Comparison of ENCODE assay signal across 17 cellular contexts in genomic region chr16:50322333-50322732, GRCh38. TPM values are rescaled to one million over a fixed set of nuclear protein-coding genes. Genes with fewer than 3 reads are reported as not detected.
DNase-seq lines count a peak whose midpoint lies in the region; ATAC-seq, FAIRE-seq and TF ChIP-seq lines count a peak whose summit lies in the region.
"Had no signal": no experiment of that assay in that cellular context is flagged by ENCODE, and none has a peak within 500 bp of the region (broad histone marks: within the 10 kb centered on the region; RNA-seq: fewer than 3 reads in every experiment).

No MANE protein-coding gene starts in this region.

- DNase-seq in K562 (ENCODE audit: extremely low read depth in 1 of 4, low spot score in 3 of 4), result no peak
- DNase-seq in natural killer cell, result no peak
- no peak for DNase-seq in NCI-H1436 (lab: John Stamatoyannopoulos, UW)
- DNase-seq: C1 segment of cervical spinal cord; Caco-2; CD8-positive, alpha-beta T cell; DMS153; DND-41; GM23248; H7; HCEC 1CT had no signal

- no peak for TF ChIP-seq POLR2A in K562 (conservative IDR thresholded peaks at IDR 0.05)

- H3K27me3 Mint-ChIP-seq in natural killer cell (ENCODE audit: low read depth in 2 of 2), result no peaks in the 10 kb centered on the region

- BruUV-seq in K562 (replicated peaks; lab: Mats Ljungman, UMichigan), result no TSS peak

- H3K27me3 ChIP-seq in K562 (ENCODE audit: control insufficient read depth in 2 of 2, insufficient read depth in 2 of 2, low read length in 2 of 2), result no peaks in the 10 kb centered on the region

- H3K36me3 Mint-ChIP-seq in natural killer cell, result peaks cover 17% of the 10 kb centered on the region

- H3K4me2 ChIP-seq in K562 (ENCODE audit: insufficient read depth, low read length), result no peak overlapping the region

- TF ChIP-seq RAD21 in K562 (CRISPR knock-in tag; conservative IDR thresholded peaks at IDR 0.05 in 1 of 2, IDR thresholded peaks at IDR 0.05 in 1 of 2), result no peak

- no peak overlapping the region for H2AFZ ChIP-seq in K562 (ENCODE audit: low read depth, low read length)
- H2AFZ ChIP-seq: GM23248 had no signal

- H3K27ac Mint-ChIP-seq in natural killer cell, result peak overlapping the region; percentile 8 to 92

- intact Hi-C loops in K562 (cut with micrococcal nuclease), result loop anchor here (5.0 kb wide), 1 partner anchor 75 kb away; no protein-coding TSS in a partner anchor
- intact Hi-C loops in natural killer cell (cut with micrococcal nuclease), result loop anchor here (10.0 kb wide), 1 partner anchor 182 kb away; no protein-coding TSS in a partner anchor

- H3K9ac ChIP-seq in K562 (ENCODE audit: insufficient read depth in 1 of 2, low read depth in 2 of 2, low read length in 2 of 2), result no peak overlapping the region
- H3K9ac ChIP-seq: GM23248 had no signal

- CTCF ChIA-PET in HEK293 (lab: Yijun Ruan, JAX) (interaction anchor here (0.6 to 1.7 kb wide), 4 partner anchors 12 to 141 kb away, joined by 3 to 5 read pairs (median 4); no protein-coding TSS in a partner anchor), K562 (lab: Yijun Ruan, JAX; ENCODE audit: low intra/inter-chr PET ratio) (interaction anchor here (1.1 kb wide), 1 partner anchor 46 kb away, joined by 3 read pairs; no protein-coding TSS in a partner anchor)

- ATAC-seq in K562 (no peak), natural killer cell (no peak), GM18502 (IDR thresholded peaks at IDR 0.05; ENCODE audit: poor library complexity, unreplicated experiment) (no peak), GM18909 (IDR thresholded peaks at IDR 0.05; ENCODE audit: poor library complexity, unreplicated experiment) (no peak)
- ATAC-seq: CD8-positive, alpha-beta T cell had no signal

- FAIRE-seq in K562 (lab: Jason Lieb, UNC), result no peak
- FAIRE-seq: G401.6, GM18507, H1 had no signal

- peaks cover 28 to 32% of the 10 kb centered on the region in 2 donors for H3K4me1 Mint-ChIP-seq in natural killer cell

- no peaks in the 10 kb centered on the region for H3K4me1 ChIP-seq in HEK293 (ENCODE audit: control insufficient read depth, insufficient read depth, low read length)
- H3K4me1 ChIP-seq in K562 (replicated peaks in 1 of 2; ENCODE audit: control insufficient read depth in 2 of 2, insufficient read depth in 2 of 2, low read length in 2 of 2), result peaks cover 0 to 15% of the 10 kb centered on the region in 2 experiments; a peak in 2 of 5 replicates

- in situ Hi-C loops in K562 (cut with MboI), result no loop called here

- no peaks in the 10 kb centered on the region for H3K9me1 ChIP-seq in K562 (ENCODE audit: control insufficient read depth, insufficient read depth, low read length)

- TF ChIP-seq CTCF in HEK293 (tag by site-specific recombination; IDR thresholded peaks at IDR 0.05) (no peak), K562 (IDR thresholded peaks at IDR 0.05 in 2 of 3, conservative IDR thresholded peaks at IDR 0.05 in 1 of 3; ENCODE audit: insufficient read depth in 2 of 3, low read depth in 1 of 3, low read length in 3 of 3) (no peak), natural killer cell (IDR thresholded peaks at IDR 0.05) (no peak)

- POLR2A ChIA-PET in HEK293 (lab: Yijun Ruan, JAX), result no interaction called here
- POLR2A ChIA-PET in K562 (lab: Yijun Ruan, JAX), result no interaction called here

- H3K27ac ChIP-seq in HEK293 (ENCODE audit: extremely low read depth, low read depth, low read length), result no peak overlapping the region
- H3K27ac ChIP-seq in K562 (ENCODE audit: extremely low read depth, low read depth, low read length), result no peak overlapping the region

- H3K36me3 ChIP-seq in HEK293 (ENCODE audit: control insufficient read depth in 2 of 2, insufficient read depth in 1 of 2, low read length in 2 of 2) (peaks cover 10 to 98% of the 10 kb centered on the region in 2 experiments), K562 (ENCODE audit: control insufficient read depth, insufficient read depth, low read length) (peaks cover 95% of the 10 kb centered on the region)

- no peaks in the 10 kb centered on the region for H3K9me3 Mint-ChIP-seq in natural killer cell
- H3K9me3 Mint-ChIP-seq: CD8-positive, alpha-beta T cell had no signal

- 38% methylated on average over 1 of the region's 1 CpG for WGBS in K562 (ENCODE audit: insufficient coverage, low coverage, missing lambda C conversion rate)

- H3K79me2 ChIP-seq in K562 (ENCODE audit: control insufficient read depth, insufficient read depth, low read length), result no peaks in the 10 kb centered on the region

- H3K4me3 Mint-ChIP-seq in natural killer cell, result no peak overlapping the region
- H3K4me3 Mint-ChIP-seq: CD8-positive, alpha-beta T cell had no signal

- no peak for TF ChIP-seq EP300 in K562 (IDR thresholded peaks at IDR 0.05; ENCODE audit: low read length)

- 0 out of 2 replicates have a peak, but pooled peaks cover 6% of the 10 kb centered on the region for H4K20me1 ChIP-seq in K562 (replicated peaks; ENCODE audit: control insufficient read depth, insufficient read depth, low read length)

- H3K4me3 ChIP-seq in HEK293 (ENCODE audit: low read depth, low read length) (no peak overlapping the region), K562 (no peak overlapping the region)
- H3K4me3 ChIP-seq: GM23248 had no signal

- H3K9me3 ChIP-seq in HEK293 (ENCODE audit: control insufficient read depth, insufficient read depth, low read depth, low read length) (no peaks in the 10 kb centered on the region), K562 (replicated peaks; ENCODE audit: control insufficient read depth, insufficient read depth, low read depth, low read length) (no peaks in the 10 kb centered on the region)
- H3K9me3 ChIP-seq: Caco-2 had no signal

TF ChIP-seq in HEK293, 187 proteins besides CTCF, POLR2A, EP300 and RAD21 (continues in another document):
- TF ChIP-seq, protein P1, sequence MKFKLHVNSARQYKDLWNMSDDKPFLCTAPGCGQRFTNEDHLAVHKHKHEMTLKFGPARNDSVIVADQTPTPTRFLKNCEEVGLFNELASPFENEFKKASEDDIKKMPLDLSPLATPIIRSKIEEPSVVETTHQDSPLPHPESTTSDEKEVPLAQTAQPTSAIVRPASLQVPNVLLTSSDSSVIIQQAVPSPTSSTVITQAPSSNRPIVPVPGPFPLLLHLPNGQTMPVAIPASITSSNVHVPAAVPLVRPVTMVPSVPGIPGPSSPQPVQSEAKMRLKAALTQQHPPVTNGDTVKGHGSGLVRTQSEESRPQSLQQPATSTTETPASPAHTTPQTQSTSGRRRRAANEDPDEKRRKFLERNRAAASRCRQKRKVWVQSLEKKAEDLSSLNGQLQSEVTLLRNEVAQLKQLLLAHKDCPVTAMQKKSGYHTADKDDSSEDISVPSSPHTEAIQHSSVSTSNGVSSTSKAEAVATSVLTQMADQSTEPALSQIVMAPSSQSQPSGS (tag by site-specific recombination; IDR thresholded peaks at IDR 0.05; ENCODE audit: low read depth), result peak; percentile 58; the same call in 1 of the 2 replicates

TF ChIP-seq in K562, 482 proteins besides CTCF, POLR2A, EP300 and RAD21 (continues in another document):
- TF ChIP-seq ATF3 (IDR thresholded peaks at IDR 0.05), result peak; percentile 70
- no peak for TF ChIP-seq ATF3 (CRISPR knock-in tag; conservative IDR thresholded peaks at IDR 0.05)
- no peak for TF ChIP-seq GATAD2A (IDR thresholded peaks at IDR 0.05)

RNA-seq across cellular contexts. Expression of gene BRD7, which starts 46.5 kb away (rescaled TPM):
- total RNA-seq in K562 (2011; cell fraction: chromatin; rRNA removed; ENCODE audit: low replicate concordance), result 29.1 and 47.8 TPM in 2 replicates
- total RNA-seq in K562 (2011; cell fraction: nucleolus; rRNA removed), result 16.5 and 17.9 TPM in 2 replicates
- total RNA-seq in K562 (2011; cell fraction: nucleoplasm; rRNA removed), result 26.1 and 42.0 TPM in 2 replicates
- total RNA-seq in K562 (2014; rRNA removed), result 68.7 and 80.5 TPM in 2 replicates
- total RNA-seq in K562 (2014; rRNA removed; fragmentation: Illumina TruSeq; extraction: Trizol), result 101 TPM in 2 replicates
- 82.3 and 90.0 TPM in 2 replicates for total RNA-seq in K562 (2015; rRNA removed; fragmentation: Illumina TruSeq; extraction: Trizol)
- total RNA-seq in K562 (2021), result 67.3 and 68.5 TPM in 2 replicates
- 77.9 and 95.9 TPM in 2 replicates for polyA plus RNA-seq in K562 (2011; rRNA removed)
- 13.9 and 27.6 TPM in 2 replicates for polyA plus RNA-seq in K562 (2011; cell fraction: cytosol; rRNA removed)
- 53.1 and 64.2 TPM in 2 replicates for polyA plus RNA-seq in K562 (2011; cell fraction: nucleus; rRNA removed)
- 53.8 and 86.1 TPM in 2 replicates for polyA plus RNA-seq in K562 (2012)
- polyA plus RNA-seq in K562 (2014; fragmentation: Illumina TruSeq; extraction: Trizol), result 92.4 and 94.7 TPM in 2 replicates
- polyA plus RNA-seq in K562 (2014; fragmentation: Nextera tagmentation; extraction: Ambion mirVana), result 10 to 100 TPM; 20.6 to 26.3 TPM
- 54.7 and 59.7 TPM in 2 replicates for polyA plus RNA-seq in K562 (2014; rRNA removed)
- 83.8 and 86.3 TPM in 2 replicates for polyA minus RNA-seq in K562 (2011; rRNA and poly(A)+ RNA removed)
- polyA minus RNA-seq in K562 (2011; cell fraction: cytosol; rRNA and poly(A)+ RNA removed), result 21.9 and 36.5 TPM in 2 replicates
- 23.4 and 33.0 TPM in 2 replicates for polyA minus RNA-seq in K562 (2011; cell fraction: nucleus; rRNA and poly(A)+ RNA removed)
- 100 to 1,000 TPM in 1 of 3 donors, 10 to 100 TPM in 2; 89.2 to 118 (median 94.9) TPM for total RNA-seq in natural killer cell

RNA-seq across cellular contexts. Expression of gene ADCY7, which starts 56.0 kb away (rescaled TPM):
- total RNA-seq in K562 (2011; cell fraction: chromatin; rRNA removed; ENCODE audit: low replicate concordance), result 155 and 371 TPM in 2 replicates
- 245 and 277 TPM in 2 replicates for total RNA-seq in K562 (2011; cell fraction: nucleolus; rRNA removed)
- total RNA-seq in K562 (2011; cell fraction: nucleoplasm; rRNA removed), result 151 and 184 TPM in 2 replicates
- total RNA-seq in K562 (2014; rRNA removed) (59.0 and 73.5 TPM in 2 replicates), K562 (2014; rRNA removed; fragmentation: Illumina TruSeq; extraction: Trizol) (15.9 and 19.0 TPM in 2 replicates), K562 (2015; rRNA removed; fragmentation: Illumina TruSeq; extraction: Trizol) (28.6 and 29.9 TPM in 2 replicates), K562 (2021) (104 and 108 TPM in 2 replicates), natural killer cell (100 to 1,000 TPM; 479 to 591 (median 512) TPM)
- polyA plus RNA-seq in K562 (2011; rRNA removed) (28.6 and 31.0 TPM in 2 replicates), K562 (2014; fragmentation: Illumina TruSeq; extraction: Trizol) (26.4 and 37.3 TPM in 2 replicates), K562 (2014; fragmentation: Nextera tagmentation; extraction: Ambion mirVana) (1 to 10 TPM; 2.3 to 2.4 TPM), K562 (2014; rRNA removed) (49.4 and 64.0 TPM in 2 replicates)
- polyA plus RNA-seq in K562 (2011; cell fraction: cytosol; rRNA removed), result 19.2 and 48.3 TPM in 2 replicates
- 193 and 347 TPM in 2 replicates for polyA plus RNA-seq in K562 (2011; cell fraction: nucleus; rRNA removed)
- polyA plus RNA-seq in K562 (2012), result 53.4 and 59.6 TPM in 2 replicates
- polyA minus RNA-seq in K562 (2011; rRNA and poly(A)+ RNA removed), result 27.7 and 54.0 TPM in 2 replicates
- polyA minus RNA-seq in K562 (2011; cell fraction: cytosol; rRNA and poly(A)+ RNA removed), result 42.4 and 51.4 TPM in 2 replicates
- 109 TPM in 2 replicates for polyA minus RNA-seq in K562 (2011; cell fraction: nucleus; rRNA and poly(A)+ RNA removed)
